16 cellular contexts compared by ENCODE assay signal in genomic region chr12:11347810-11348209, GRCh38. TPM values are rescaled to one million over a fixed set of nuclear protein-coding genes. Genes with fewer than 3 reads are reported as not detected.
A peak's percentile ranks its signal among the peaks of the same experiment; 100 is the strongest.
DNase-seq lines count a peak whose midpoint lies in the region; ATAC-seq, FAIRE-seq and TF ChIP-seq lines count a peak whose summit lies in the region.
"Had no signal": no experiment of that assay in that cellular context is flagged by ENCODE, and none has a peak within 500 bp of the region (broad histone marks: within the 10 kb centered on the region; RNA-seq: fewer than 3 reads in every experiment).

No MANE protein-coding gene starts in this region.

- H3K9me3 ChIP-seq in breast epithelium, result no peaks in the 10 kb centered on the region
- H3K9me3 ChIP-seq: SJCRH30 had no signal

- no peaks in the 10 kb centered on the region for H3K79me2 ChIP-seq in KMS-11 (ENCODE audit: insufficient read depth, low read depth)
- H3K79me2 ChIP-seq: parathyroid adenoma had no signal

- H3K27ac ChIP-seq in breast epithelium (no peak overlapping the region), KMS-11 (no peak overlapping the region)
- H3K27ac ChIP-seq: parathyroid adenoma, SJCRH30 had no signal

- TF ChIP-seq POLR2A in breast epithelium (IDR thresholded peaks at IDR 0.05) (no peak), GM18505 (IDR thresholded peaks at IDR 0.05; ENCODE audit: borderline replicate concordance, extremely low read depth, insufficient read depth, insufficient read length) (no peak)

- H3K9ac ChIP-seq in KMS-11, result no peak overlapping the region
- H3K9ac ChIP-seq: parathyroid adenoma had no signal

- intact Hi-C loops in MCF 10A (cut with micrococcal nuclease), result no loop called here
- intact Hi-C loops in breast epithelium (cut with DNase I; ENCODE audit: low total_unique reads), result no loop called here

- H3K36me3 Mint-ChIP-seq in MCF 10A (ENCODE audit: insufficient read depth, unreplicated experiment), result no peaks in the 10 kb centered on the region

- H3K36me3 ChIP-seq in breast epithelium (no peaks in the 10 kb centered on the region), KMS-11 (ENCODE audit: insufficient read depth) (no peaks in the 10 kb centered on the region), bronchial epithelial cell (ENCODE audit: control insufficient read depth, insufficient read depth, low read length) (no peaks in the 10 kb centered on the region)
- H3K36me3 ChIP-seq: SJCRH30 had no signal

- H2AFZ ChIP-seq in KMS-11 (ENCODE audit: low read depth), result no peak overlapping the region
- H2AFZ ChIP-seq: parathyroid adenoma had no signal

- CTCF ChIA-PET in MCF 10A (lab: Yijun Ruan, JAX), result interaction anchor here (0.7 kb wide), 1 partner anchor 41 kb away, joined by 3 read pairs; no protein-coding TSS in a partner anchor

- H3K4me3 ChIP-seq in breast epithelium (no peak overlapping the region), KMS-11 (IDR thresholded peaks at IDR 0.05; ENCODE audit: insufficient read depth, low read depth, low read length) (no peak overlapping the region), bronchial epithelial cell (ENCODE audit: low read depth, low read length) (no peak overlapping the region)
- H3K4me3 ChIP-seq: lung, SJCRH30 had no signal

- no peak overlapping the region for H3K4me3 Mint-ChIP-seq in MCF 10A (ENCODE audit: unreplicated experiment)
- H3K4me3 Mint-ChIP-seq: B cell had no signal

- POLR2A ChIA-PET in MCF 10A (lab: Yijun Ruan, JAX), result no interaction called here

- DNase-seq in MCF 10A (ENCODE audit: unreplicated experiment), result no peak
- DNase-seq in breast epithelium (ENCODE audit: low spot score in 2 of 2), result no peak
- DNase-seq in bronchial epithelial cell (ENCODE audit: low read depth), result no peak
- DNase-seq in urothelium cell line (ENCODE audit: low spot score), result peak; percentile 29
- no peak for DNase-seq in NCI-H2196 treated with DMSO at 0.1 percent for 48 hours (lab: John Stamatoyannopoulos, UW; ENCODE audit: unreplicated experiment)
- DNase-seq: effector memory CD4-positive, alpha-beta T cell; GDM1; hippocampal formation; SJCRH30 had no signal

- no TSS peak for BruUV-seq in MCF 10A (replicated peaks; lab: Mats Ljungman, UMichigan)

- H3K4me1 Mint-ChIP-seq in MCF 10A (ENCODE audit: insufficient read depth, unreplicated experiment), result no peaks in the 10 kb centered on the region
- H3K4me1 Mint-ChIP-seq: B cell had no signal

- H3K27ac Mint-ChIP-seq in MCF 10A (ENCODE audit: low read depth, unreplicated experiment), result no peak overlapping the region
- H3K27ac Mint-ChIP-seq: B cell had no signal

- H3K4me1 ChIP-seq in breast epithelium, result no peaks in the 10 kb centered on the region
- no peaks in the 10 kb centered on the region for H3K4me1 ChIP-seq in KMS-11 (ENCODE audit: low read depth, poor library complexity, severe bottlenecking)
- H3K4me1 ChIP-seq: parathyroid adenoma, SJCRH30 had no signal

- no peaks in the 10 kb centered on the region for H4K20me1 ChIP-seq in KMS-11 (ENCODE audit: insufficient read depth)

- ATAC-seq in GM18505 (IDR thresholded peaks at IDR 0.05; ENCODE audit: unreplicated experiment), result no peak
- ATAC-seq in GM19035 (IDR thresholded peaks at IDR 0.05; ENCODE audit: unreplicated experiment), result no peak

- no peaks in the 10 kb centered on the region for H3K27me3 Mint-ChIP-seq in MCF 10A (ENCODE audit: insufficient read depth, unreplicated experiment)
- H3K27me3 Mint-ChIP-seq: B cell had no signal

- no peaks in the 10 kb centered on the region for H3K9me3 Mint-ChIP-seq in MCF 10A (ENCODE audit: unreplicated experiment)

- no peak overlapping the region for H3K4me2 ChIP-seq in KMS-11

- no peaks in the 10 kb centered on the region for H3K27me3 ChIP-seq in breast epithelium
- H3K27me3 ChIP-seq in KMS-11 (ENCODE audit: insufficient read depth, low read depth), result no peaks in the 10 kb centered on the region
- no peaks in the 10 kb centered on the region for H3K27me3 ChIP-seq in bronchial epithelial cell (ENCODE audit: control insufficient read depth, insufficient read depth, low read length)
- H3K27me3 ChIP-seq: SJCRH30 had no signal

- TF ChIP-seq CTCF in MCF 10A (IDR thresholded peaks at IDR 0.05; ENCODE audit: unreplicated experiment) (peak; percentile 28), breast epithelium (IDR thresholded peaks at IDR 0.05) (peak in 1 of 3 donors; percentile 9), KMS-11 (conservative IDR thresholded peaks at IDR 0.05; ENCODE audit: low read depth, low read length) (peak; percentile 39), bronchial epithelial cell (IDR thresholded peaks at IDR 0.05; ENCODE audit: insufficient read depth, low read length, severe bottlenecking) (peak; percentile 12)

- FAIRE-seq in bronchial epithelial cell (lab: Jason Lieb, UNC) (no peak), urothelium cell line (lab: Jason Lieb, UNC) (peak; percentile 56)

RNA-seq across cellular contexts. Expression of gene PRB4, which starts 37.6 kb away (rescaled TPM):
- total RNA-seq in MCF 10A (2022), result not detected in 2 replicates
- not detected for total RNA-seq in breast epithelium
- total RNA-seq in bronchial epithelial cell, result not detected in 2 replicates
- total RNA-seq: B cell, lung, NCI-H460, SJCRH30 had no signal

RNA-seq across cellular contexts. Expression of gene PRB2, which starts 47.6 kb away (rescaled TPM):
- total RNA-seq in MCF 10A (2022), result not detected in 2 replicates
- total RNA-seq in breast epithelium, result not detected
- total RNA-seq in bronchial epithelial cell, result not detected in 2 replicates
- total RNA-seq: B cell, lung, NCI-H460, SJCRH30 had no signal
